ENCODE assay signal across 16 cellular contexts in genomic region chr11:95375881-95376280, GRCh38.
DNase-seq lines count a peak whose midpoint lies in the region; ATAC-seq and TF ChIP-seq lines count a peak whose summit lies in the region.
"Had no signal": no experiment of that assay in that cellular context is flagged by ENCODE, and none has a peak within 500 bp of the region (broad histone marks: within the 10 kb centered on the region; RNA-seq: fewer than 3 reads in every experiment).

No MANE protein-coding gene starts in this region.

- H3K27ac Mint-ChIP-seq in mesothelial cell of epicardium: peak overlapping the region; percentile 30
- H3K27ac Mint-ChIP-seq: activated CD4-positive, alpha-beta memory T cell treated with anti-CD3 and anti-CD28 coated beads, Interleukin-2, amount 10 ng/mL, durations not matched to agents 7 days and 5 days; activated T-cell treated with anti-CD3 and anti-CD28 coated beads, Interleukin-2, amount 50 U/mL, for 72 hours; nephron progenitor cell had no signal

- DNase-seq in BJ (ENCODE audit: low read depth) (peak; percentile 16), NCI-H69 (lab: John Stamatoyannopoulos, UW) (peak; percentile 80), epithelial cell of prostate (ENCODE audit: low read depth, low spot score) (peak; percentile 60), mesothelial cell of epicardium (ENCODE audit: low spot score in 2 of 2, unreplicated experiment in 2 of 2) (no peak), dermis blood vessel endothelial cell (no peak), COLO829 (ENCODE audit: low spot score) (no peak), WERI-Rb-1 (no peak)
- DNase-seq: activated CD4-positive, alpha-beta memory T cell treated with anti-CD3 and anti-CD28 coated beads, Interleukin-2, amount 10 ng/mL, durations not matched to agents 7 days and 5 days; activated T-cell treated with anti-CD3 and anti-CD28 coated beads, Interleukin-2, amount 50 U/mL, for 72 hours; adrenal gland; gastrocnemius medialis; NCI-H2029; NCI-H82; nephron progenitor cell had no signal

- TF ChIP-seq CTCF in BJ (IDR thresholded peaks at IDR 0.05; ENCODE audit: insufficient read depth, low read depth, low read length): no peak
- no peak for TF ChIP-seq CTCF in mesothelial cell of epicardium (IDR thresholded peaks at IDR 0.05; ENCODE audit: unreplicated experiment)
- no peak for TF ChIP-seq CTCF in WERI-Rb-1 (IDR thresholded peaks at IDR 0.05; ENCODE audit: low read depth, low read length)

- H3K4me3 ChIP-seq in BJ (ENCODE audit: low read depth, low read length): no peak overlapping the region
- H3K4me3 ChIP-seq in WERI-Rb-1 (ENCODE audit: low read depth, low read length): no peak overlapping the region
- H3K4me3 ChIP-seq: adrenal gland; BLaER1 treated with 17β-estradiol and CSF1 and Interleukin-3, amounts not matched to agents 10 nM and 100 nM; gastrocnemius medialis had no signal

- no peak overlapping the region for H3K4me3 Mint-ChIP-seq in mesothelial cell of epicardium
- H3K4me3 Mint-ChIP-seq: activated CD4-positive, alpha-beta memory T cell treated with anti-CD3 and anti-CD28 coated beads, Interleukin-2, amount 10 ng/mL, durations not matched to agents 7 days and 5 days; activated T-cell treated with anti-CD3 and anti-CD28 coated beads, Interleukin-2, amount 50 U/mL, for 72 hours; nephron progenitor cell had no signal

- no peak for ATAC-seq in HG02623 (IDR thresholded peaks at IDR 0.05; ENCODE audit: unreplicated experiment)
- ATAC-seq: activated T-cell treated with anti-CD3 and anti-CD28 coated beads, Interleukin-2, amount 50 U/mL, for 72 hours; gastrocnemius medialis had no signal

- no peaks in the 10 kb centered on the region for H3K27me3 ChIP-seq in BJ (ENCODE audit: control insufficient read depth, insufficient read depth, low read length)
- no peaks in the 10 kb centered on the region for H3K27me3 ChIP-seq in WERI-Rb-1 (ENCODE audit: insufficient read depth, low read depth, severe bottlenecking)
- H3K27me3 ChIP-seq: adrenal gland; BLaER1 treated with 17β-estradiol and CSF1 and Interleukin-3, amounts not matched to agents 10 nM and 100 nM; gastrocnemius medialis had no signal

- no peak overlapping the region for H3K27ac ChIP-seq in epithelial cell of prostate
- no peak overlapping the region for H3K27ac ChIP-seq in WERI-Rb-1
- H3K27ac ChIP-seq: adrenal gland; BLaER1 treated with 17β-estradiol and CSF1 and Interleukin-3, amounts not matched to agents 10 nM and 100 nM; gastrocnemius medialis had no signal

- CTCF ChIA-PET in BJ (lab: Yijun Ruan, JAX): interaction anchor here (0.9 kb wide), 2 partner anchors 25 to 135 kb away, joined by 3 read pairs; no protein-coding TSS in a partner anchor

- POLR2A ChIA-PET in BJ (lab: Charles Lee): no interaction called here

- no peaks in the 10 kb centered on the region for H3K9me3 ChIP-seq in WERI-Rb-1 (ENCODE audit: severe bottlenecking)
- H3K9me3 ChIP-seq: adrenal gland; BLaER1 treated with 17β-estradiol and CSF1 and Interleukin-3, amounts not matched to agents 10 nM and 100 nM; gastrocnemius medialis had no signal

- H3K27me3 Mint-ChIP-seq in mesothelial cell of epicardium (ENCODE audit: low read depth): no peaks in the 10 kb centered on the region

- H3K9me3 Mint-ChIP-seq in mesothelial cell of epicardium: no peaks in the 10 kb centered on the region
- H3K9me3 Mint-ChIP-seq: activated CD4-positive, alpha-beta memory T cell treated with anti-CD3 and anti-CD28 coated beads, Interleukin-2, amount 10 ng/mL, durations not matched to agents 7 days and 5 days; activated T-cell treated with anti-CD3 and anti-CD28 coated beads, Interleukin-2, amount 50 U/mL, for 72 hours; nephron progenitor cell had no signal

- H3K36me3 ChIP-seq in BJ (ENCODE audit: control insufficient read depth, insufficient read depth, low read length): no peaks in the 10 kb centered on the region
- H3K36me3 ChIP-seq in WERI-Rb-1: no peaks in the 10 kb centered on the region
- H3K36me3 ChIP-seq: adrenal gland; BLaER1 treated with 17β-estradiol and CSF1 and Interleukin-3, amounts not matched to agents 10 nM and 100 nM; gastrocnemius medialis had no signal

- H3K36me3 Mint-ChIP-seq in mesothelial cell of epicardium: no peaks in the 10 kb centered on the region

- peaks cover 20% of the 10 kb centered on the region for H3K4me1 Mint-ChIP-seq in mesothelial cell of epicardium
- H3K4me1 Mint-ChIP-seq: activated CD4-positive, alpha-beta memory T cell treated with anti-CD3 and anti-CD28 coated beads, Interleukin-2, amount 10 ng/mL, durations not matched to agents 7 days and 5 days had no signal

Comparison
In these comparisons a context has a peak if more than half of its experiments do, and no peak if none do; other contexts are left out.
1. DNase-seq: peak in BJ (single experiment), NCI-H69 (single experiment) and epithelial cell of prostate (single experiment); none in mesothelial cell of epicardium (0 of 2), dermis blood vessel endothelial cell (single experiment), COLO829 (single experiment) and WERI-Rb-1 (single experiment).